ENCODE assay signal across 14 cellular contexts in the genomic region with DNA sequence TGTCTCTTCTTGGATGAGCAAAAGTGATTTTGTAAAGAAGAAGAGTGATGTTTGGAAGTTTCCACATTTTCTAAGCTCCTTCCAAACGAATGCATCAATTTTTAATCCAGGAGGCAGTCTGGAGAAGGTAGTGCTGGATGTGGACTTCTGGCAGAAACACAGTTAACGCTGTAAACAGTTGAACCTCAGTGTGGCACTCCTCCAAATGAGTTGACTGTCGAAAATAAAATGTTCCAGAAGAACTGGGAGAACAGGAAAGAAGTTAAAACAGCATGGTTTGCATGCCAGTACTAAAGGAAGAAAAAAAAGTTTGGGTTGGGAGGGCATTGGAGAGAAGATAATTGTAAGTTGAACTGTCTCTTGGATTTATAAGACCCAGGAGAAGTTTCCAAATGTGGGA. TPM values are rescaled to one million over a fixed set of nuclear protein-coding genes. Genes with fewer than 3 reads are reported as not detected.
A peak's percentile ranks its signal among the peaks of the same experiment; 100 is the strongest.
DNase-seq lines count a peak whose midpoint lies in the region; ATAC-seq and TF ChIP-seq lines count a peak whose summit lies in the region.
"Had no signal": no experiment of that assay in that cellular context is flagged by ENCODE, and none has a peak within 500 bp of the region (broad histone marks: within the 10 kb centered on the region; RNA-seq: fewer than 3 reads in every experiment).

No MANE protein-coding gene starts in this region.

- POLR2A ChIA-PET in WTC11 (lab: Charles Lee), result interaction anchor here (0.6 to 1.5 kb wide), 2 partner anchors 8 to 234 kb away, joined by 4 to 5 read pairs; no protein-coding TSS in a partner anchor

- H3K27ac Mint-ChIP-seq in WTC11, result peak overlapping the region; percentile 67
- H3K27ac Mint-ChIP-seq: activated T-helper 2 cell treated with anti-CD3 and anti-CD28 coated beads, Interferon-gamma antibody, Interleukin-2, Interleukin-4, amounts not matched to agents 10 μg/mL and 5 μg/mL and 100 μg/mL, durations not matched to agents 14 hours and 24 hours and 36 hours had no signal

- peaks cover 100% of the 10 kb centered on the region for H3K4me1 Mint-ChIP-seq in WTC11

- H3K79me2 ChIP-seq in fibroblast of lung (ENCODE audit: control insufficient read depth, insufficient read depth, low read length), result peaks cover 31% of the 10 kb centered on the region

- H3K36me3 Mint-ChIP-seq in WTC11, result peaks cover 38% of the 10 kb centered on the region

- H3K4me3 Mint-ChIP-seq in WTC11, result peak overlapping the region; percentile 21; the same call in 1 of the 2 replicates

- no peaks in the 10 kb centered on the region for H4K20me1 ChIP-seq in fibroblast of lung (ENCODE audit: control insufficient read depth, extremely low read depth, insufficient read depth, low read length)

- H3K27me3 Mint-ChIP-seq in WTC11 (ENCODE audit: low read depth), result no peaks in the 10 kb centered on the region

- TF ChIP-seq CTCF in WTC11 (IDR thresholded peaks at IDR 0.05), result no peak
- TF ChIP-seq CTCF in fibroblast of lung (conservative IDR thresholded peaks at IDR 0.05 in 1 of 2, IDR thresholded peaks at IDR 0.05 in 1 of 2; ENCODE audit: low read depth in 1 of 2, low read length in 2 of 2), result no peak
- TF ChIP-seq CTCF in mucosa of descending colon (IDR thresholded peaks at IDR 0.05), result no peak
- no peak for TF ChIP-seq CTCF in thoracic aorta (IDR thresholded peaks at IDR 0.05)

- peaks cover 2% of the 10 kb centered on the region for H3K4me1 ChIP-seq in fibroblast of lung (ENCODE audit: control insufficient read depth, extremely low read depth, insufficient read depth, low read length)
- H3K4me1 ChIP-seq in mucosa of descending colon (ENCODE audit: low read depth), result peaks cover 14% of the 10 kb centered on the region
- peaks cover 27 to 59% of the 10 kb centered on the region in 2 donors for H3K4me1 ChIP-seq in thoracic aorta (ENCODE audit: control insufficient read depth in 1 of 2, low read depth in 2 of 2)

- intact Hi-C loops in mucosa of descending colon (cut with DNase I, micrococcal nuclease), result no loop called here

- no peak overlapping the region for H3K4me2 ChIP-seq in fibroblast of lung (ENCODE audit: extremely low read depth, insufficient read depth, low read length)

- H3K9me3 Mint-ChIP-seq in WTC11, result peaks cover 3% of the 10 kb centered on the region; the same call in 1 of the 2 replicates
- H3K9me3 Mint-ChIP-seq: activated T-helper 2 cell treated with anti-CD3 and anti-CD28 coated beads, Interferon-gamma antibody, Interleukin-2, Interleukin-4, amounts not matched to agents 10 μg/mL and 5 μg/mL and 100 μg/mL, durations not matched to agents 14 hours and 24 hours and 36 hours had no signal

- no peak overlapping the region for H3K27ac ChIP-seq in fibroblast of lung (ENCODE audit: insufficient read depth, low read length)
- H3K27ac ChIP-seq in thoracic aorta, result peak overlapping the region; percentile 73 to 74

- no peak overlapping the region for H3K9ac ChIP-seq in fibroblast of lung (ENCODE audit: insufficient read depth, low read length)

- H3K27me3 ChIP-seq in fibroblast of lung (ENCODE audit: control insufficient read depth, insufficient read depth, low read length), result no peaks in the 10 kb centered on the region
- no peaks in the 10 kb centered on the region for H3K27me3 ChIP-seq in thoracic aorta (replicated peaks; ENCODE audit: insufficient read depth)

- no peaks in the 10 kb centered on the region for H3K9me3 ChIP-seq in fibroblast of lung (ENCODE audit: control insufficient read depth, insufficient read depth, low read depth, low read length)
- no peaks in the 10 kb centered on the region for H3K9me3 ChIP-seq in mucosa of descending colon
- no peaks in the 10 kb centered on the region for H3K9me3 ChIP-seq in thoracic aorta
- H3K9me3 ChIP-seq: Caco-2 had no signal

- H3K4me3 ChIP-seq in fibroblast of lung (replicated peaks in 1 of 4; ENCODE audit: control extremely low read depth in 1 of 4, insufficient read depth in 1 of 4, low read depth in 3 of 4, low read length in 4 of 4) (peak overlapping the region in 1 of 4 experiments; percentile 12), mucosa of descending colon (no peak overlapping the region), thoracic aorta (peak overlapping the region; percentile 2)

- CTCF ChIA-PET in WTC11 (lab: Charles Lee), result no interaction called here

- H3K36me3 ChIP-seq in fibroblast of lung (ENCODE audit: control insufficient read depth, insufficient read depth, low read length), result no peaks in the 10 kb centered on the region
- H3K36me3 ChIP-seq in mucosa of descending colon (ENCODE audit: low read depth), result no peaks in the 10 kb centered on the region
- no peaks in the 10 kb centered on the region for H3K36me3 ChIP-seq in thoracic aorta

- H2AFZ ChIP-seq in fibroblast of lung (ENCODE audit: low read length), result no peak overlapping the region

- no peak for ATAC-seq in WTC11
- peak; percentile 52 for ATAC-seq in mucosa of descending colon
- ATAC-seq in thoracic aorta (ENCODE audit: insufficient number of reproducible peaks, low FRiP score, low read depth), result no peak
- ATAC-seq in GM19328 (IDR thresholded peaks at IDR 0.05; ENCODE audit: unreplicated experiment), result no peak
- no peak for ATAC-seq in GM21786 (IDR thresholded peaks at IDR 0.05; ENCODE audit: unreplicated experiment)

- DNase-seq in WTC11 (ENCODE audit: low spot score), result no peak
- DNase-seq in fibroblast of lung (ENCODE audit: low read depth in 2 of 2), result peak; percentile 65 to 82
- peak in 1 of 3 donors; percentile 33 for DNase-seq in mucosa of descending colon
- DNase-seq in thoracic aorta (ENCODE audit: low spot score), result no peak
- DNase-seq in NCI-H2107 treated with DMSO at 0.1 percent for 48 hours (lab: John Stamatoyannopoulos, UW; ENCODE audit: unreplicated experiment), result no peak
- DNase-seq in activated CD4-positive, CD25-positive, alpha-beta regulatory T cell treated with anti-CD3 and anti-CD28 coated beads, Interleukin-2, amount 50 U/mL, for 72 hours, result no peak
- DNase-seq: activated CD4-positive, CD25-positive, alpha-beta regulatory T cell; Caco-2; cortex of kidney; posterior cingulate gyrus; SIG-M5 had no signal

TF ChIP-seq in WTC11, 78 proteins besides CTCF, POLR2A, EP300 and RAD21 (continues in another document):
- TF ChIP-seq RELA (CRISPR knock-in tag; IDR thresholded peaks at IDR 0.05; ENCODE audit: borderline replicate concordance) (no peak), HMGXB4 (CRISPR knock-in tag; IDR thresholded peaks at IDR 0.05) (no peak), TEAD1 (CRISPR knock-in tag; IDR thresholded peaks at IDR 0.05) (no peak), CREB1 (CRISPR knock-in tag; IDR thresholded peaks at IDR 0.05) (no peak), TEAD4 (CRISPR knock-in tag; IDR thresholded peaks at IDR 0.05) (no peak), TCF7 (CRISPR knock-in tag; IDR thresholded peaks at IDR 0.05; ENCODE audit: low read depth) (no peak), FOXK1 (CRISPR knock-in tag; IDR thresholded peaks at IDR 0.05) (no peak), OVOL2 (CRISPR knock-in tag; IDR thresholded peaks at IDR 0.05; ENCODE audit: borderline replicate concordance) (no peak), KAT7 (CRISPR knock-in tag; IDR thresholded peaks at IDR 0.05; ENCODE audit: borderline replicate concordance) (no peak), CREM (CRISPR knock-in tag; IDR thresholded peaks at IDR 0.05) (no peak), SMAD4 (CRISPR knock-in tag; IDR thresholded peaks at IDR 0.05) (no peak), NR3C1 (CRISPR knock-in tag; conservative IDR thresholded peaks at IDR 0.05; ENCODE audit: low read depth) (no peak), ZBTB43 (CRISPR knock-in tag; IDR thresholded peaks at IDR 0.05) (no peak), ESRRA (CRISPR knock-in tag; IDR thresholded peaks at IDR 0.05; ENCODE audit: borderline replicate concordance) (no peak), GABPB1 (CRISPR knock-in tag; IDR thresholded peaks at IDR 0.05) (no peak), HMGA2 (CRISPR knock-in tag; IDR thresholded peaks at IDR 0.05) (no peak), GTF2I (CRISPR knock-in tag; conservative IDR thresholded peaks at IDR 0.05) (no peak), MXD4 (CRISPR knock-in tag; IDR thresholded peaks at IDR 0.05; ENCODE audit: borderline replicate concordance) (no peak), ZNF671 (CRISPR knock-in tag; IDR thresholded peaks at IDR 0.05) (no peak)

RNA-seq across cellular contexts. Expression of gene ZNF462, which starts 6.5 kb away (rescaled TPM):
- total RNA-seq in WTC11 (2021), result 101 to 121 TPM (median 103 TPM) in 3 replicates
- 19.5 and 27.4 TPM in 2 replicates for total RNA-seq in fibroblast of lung
- polyA plus RNA-seq in fibroblast of lung, result 6.0 and 6.3 TPM in 2 replicates
- polyA plus RNA-seq in fibroblast of lung (2012), result 5.3 and 7.5 TPM in 2 replicates
- polyA minus RNA-seq in fibroblast of lung (ENCODE audit: low replicate concordance), result 34.8 and 37.5 TPM in 2 replicates
- total RNA-seq in mucosa of descending colon, result 10 to 100 TPM; 34.8 to 54.7 (median 48.7) TPM
- total RNA-seq in thoracic aorta, result 10 to 100 TPM in 1 of 2 donors, 1 to 10 TPM in 1; 9.6 to 12.3 TPM

Comparison
In these comparisons a context has a peak if more than half of its experiments do, and no peak if none do; other contexts are left out.
1. DNase-seq: peak in fibroblast of lung (2 of 2); none in WTC11 (single experiment), thoracic aorta (single experiment), NCI-H2107 treated with DMSO at 0.1 percent for 48 hours (single experiment) and activated CD4-positive, CD25-positive, alpha-beta regulatory T cell treated with anti-CD3 and anti-CD28 coated beads, Interleukin-2, amount 50 U/mL, for 72 hours (single experiment).